ENCODE assay signal across 36 cellular contexts in genomic region chr2:11075221-11075620, GRCh38.
"Had no signal": no experiment of that assay in that cellular context is flagged by ENCODE, and none has a peak within 500 bp of the region (broad histone marks: within the 10 kb centered on the region; RNA-seq: fewer than 3 reads in every experiment).

No MANE protein-coding gene starts in this region.

- H3K27me3 ChIP-seq: brain microvascular endothelial cell, cardiac muscle cell, Peyer's patch, SJSA1 had no signal

- H3K4me3 Mint-ChIP-seq: activated CD4-positive, alpha-beta memory T cell treated with anti-CD3 and anti-CD28 coated beads for 36 hours; activated CD4-positive, alpha-beta T cell treated with anti-CD3 and anti-CD28 coated beads, Interleukin-2, amount 10 ng/mL, durations not matched to agents 7 days and 5 days; activated CD8-positive, alpha-beta memory T cell treated with anti-CD3 and anti-CD28 coated beads, Interleukin-2, amount 10 ng/mL, durations not matched to agents 7 days and 5 days; activated naive CD8-positive, alpha-beta T cell treated with anti-CD3 and anti-CD28 coated beads for 36 hours; activated T-cell treated with anti-CD3 and anti-CD28 coated beads, Interleukin-2, amount 50 U/mL, for 72 hours; activated T-helper 17 cell treated with anti-CD3 and anti-CD28 coated beads, Interleukin-2, amount 50 U/mL, for 72 hours; T-helper 1 cell treated with Interleukin-12 subunit alpha and Interleukin-12 subunit beta and Interleukin-4 antibody, amounts not matched to agents 30 μg/mL and 1 μg/mL, for 36 hours; T-helper 2 cell treated with Interferon-gamma antibody and Interleukin-4, amounts not matched to agents 5 μg/mL and 100 μg/mL, for 36 hours had no signal

- H3K9me3 ChIP-seq: Peyer's patch, SJSA1, SK-N-SH had no signal

- DNase-seq: activated CD4-positive, alpha-beta memory T cell treated with anti-CD3 and anti-CD28 coated beads for 36 hours; activated CD4-positive, alpha-beta T cell treated with anti-CD3 and anti-CD28 coated beads, Interleukin-2, amount 10 ng/mL, durations not matched to agents 7 days and 5 days; activated effector memory CD4-positive, alpha-beta T cell treated with anti-CD3 and anti-CD28 coated beads, Interleukin-2, amount 50 U/mL, for 16 hours; activated naive CD4-positive, alpha-beta T cell; activated naive CD4-positive, alpha-beta T cell treated with anti-CD3 and anti-CD28 coated beads, Interleukin-2, amount 50 U/mL, for 16 hours; activated naive CD8-positive, alpha-beta T cell treated with anti-CD3 and anti-CD28 coated beads for 36 hours; activated T-cell treated with anti-CD3 and anti-CD28 coated beads, Interleukin-2, amount 50 U/mL, for 1 hour; activated T-cell treated with anti-CD3 and anti-CD28 coated beads, Interleukin-2, amount 50 U/mL, for 72 hours; amniotic stem cell; aorta; brain microvascular endothelial cell; Karpas-422; NCI-H1048; NCI-H1105 treated with DMSO at 0.1 percent for 48 hours; NCI-H1436; NCI-H1694; NCI-H1930; NCI-H2081 treated with DMSO at 0.1 percent for 48 hours; NCI-H345; NCI-H510A; NCI-H526; NCI-H748 treated with DMSO at 0.1 percent for 48 hours; NK-92 treated with Interleukin-12 subunit alpha and Interleukin-12 subunit beta, amount 100 ng/mL, for 24 hours; PC-3; Peyer's patch; RPMI8226; SHP77 treated with DMSO at 0.1 percent for 48 hours; SK-N-SH had no signal

- H3K36me3 Mint-ChIP-seq: activated CD4-positive, alpha-beta memory T cell treated with anti-CD3 and anti-CD28 coated beads for 36 hours; activated CD8-positive, alpha-beta memory T cell treated with anti-CD3 and anti-CD28 coated beads, Interleukin-2, amount 10 ng/mL, durations not matched to agents 7 days and 5 days; activated naive CD8-positive, alpha-beta T cell treated with anti-CD3 and anti-CD28 coated beads for 36 hours had no signal

- H3K4me2 ChIP-seq: SK-N-SH had no signal

- H3K9ac ChIP-seq: SK-N-SH had no signal

- H3K9me3 Mint-ChIP-seq: activated CD4-positive, alpha-beta memory T cell treated with anti-CD3 and anti-CD28 coated beads for 36 hours; activated CD4-positive, alpha-beta T cell treated with anti-CD3 and anti-CD28 coated beads, Interleukin-2, amount 10 ng/mL, durations not matched to agents 7 days and 5 days; activated naive CD8-positive, alpha-beta T cell treated with anti-CD3 and anti-CD28 coated beads for 36 hours; activated T-cell treated with anti-CD3 and anti-CD28 coated beads, Interleukin-2, amount 50 U/mL, for 72 hours; activated T-helper 17 cell treated with anti-CD3 and anti-CD28 coated beads, Interleukin-2, amount 50 U/mL, for 72 hours; T-helper 1 cell treated with Interleukin-12 subunit alpha and Interleukin-12 subunit beta and Interleukin-4 antibody, amounts not matched to agents 30 μg/mL and 1 μg/mL, for 36 hours; T-helper 2 cell treated with Interferon-gamma antibody and Interleukin-4, amounts not matched to agents 5 μg/mL and 100 μg/mL, for 36 hours had no signal

- H3K4me3 ChIP-seq: cardiac muscle cell, K562, Peyer's patch, SJSA1 had no signal

- ATAC-seq: activated CD8-positive, alpha-beta memory T cell treated with anti-CD3 and anti-CD28 coated beads, Interleukin-2, amount 10 ng/mL, durations not matched to agents 7 days and 5 days; activated T-cell treated with anti-CD3 and anti-CD28 coated beads, Interleukin-2, amount 50 U/mL, for 72 hours; activated T-helper 17 cell treated with anti-CD3 and anti-CD28 coated beads, Interleukin-2, amount 50 U/mL, for 72 hours; K562; PC-3 had no signal

- H3K27ac ChIP-seq: brain microvascular endothelial cell, cardiac muscle cell, Peyer's patch, SJSA1 had no signal

- H3K27ac Mint-ChIP-seq: activated CD4-positive, alpha-beta memory T cell treated with anti-CD3 and anti-CD28 coated beads for 36 hours; activated CD4-positive, alpha-beta T cell treated with anti-CD3 and anti-CD28 coated beads, Interleukin-2, amount 10 ng/mL, durations not matched to agents 7 days and 5 days; activated CD8-positive, alpha-beta memory T cell treated with anti-CD3 and anti-CD28 coated beads, Interleukin-2, amount 10 ng/mL, durations not matched to agents 7 days and 5 days; activated naive CD8-positive, alpha-beta T cell treated with anti-CD3 and anti-CD28 coated beads for 36 hours; activated T-cell treated with anti-CD3 and anti-CD28 coated beads, Interleukin-2, amount 50 U/mL, for 72 hours; activated T-helper 17 cell treated with anti-CD3 and anti-CD28 coated beads, Interleukin-2, amount 50 U/mL, for 72 hours; T-helper 1 cell treated with Interleukin-12 subunit alpha and Interleukin-12 subunit beta and Interleukin-4 antibody, amounts not matched to agents 30 μg/mL and 1 μg/mL, for 36 hours; T-helper 2 cell treated with Interferon-gamma antibody and Interleukin-4, amounts not matched to agents 5 μg/mL and 100 μg/mL, for 36 hours had no signal

- FAIRE-seq: K562, TTC549 had no signal

- H3K4me1 ChIP-seq: Peyer's patch had no signal

- H3K36me3 ChIP-seq: brain microvascular endothelial cell, cardiac muscle cell, Peyer's patch, SJSA1 had no signal
